Comparison of ENCODE assay signal across 19 cellular contexts in genomic region chr6:44681782-44682181, GRCh38.
DNase-seq lines count a peak whose midpoint lies in the region.
"Had no signal": no experiment of that assay in that cellular context is flagged by ENCODE, and none has a peak within 500 bp of the region (broad histone marks: within the 10 kb centered on the region; RNA-seq: fewer than 3 reads in every experiment).

No MANE protein-coding gene starts in this region.

- CTCF ChIA-PET in activated CD4-positive, alpha-beta memory T cell treated with anti-CD3 and anti-CD28 coated beads, Interleukin-2, amount 10 ng/mL, durations not matched to agents 7 days and 5 days (lab: Charles Lee) = no interaction called here

- H3K4me3 ChIP-seq in H7 (ENCODE audit: insufficient read depth, low read depth, low read length) = no peak overlapping the region
- H3K4me3 ChIP-seq: hepatocyte, skin epidermis, tibial artery had no signal

- H3K27me3 ChIP-seq in H7 (ENCODE audit: control insufficient read depth, insufficient read depth, low read length) = no peaks in the 10 kb centered on the region
- H3K27me3 ChIP-seq: hepatocyte, tibial artery had no signal

- no peaks in the 10 kb centered on the region for H3K27me3 Mint-ChIP-seq in activated CD4-positive, alpha-beta memory T cell treated with anti-CD3 and anti-CD28 coated beads, Interleukin-2, amount 10 ng/mL, durations not matched to agents 7 days and 5 days
- H3K27me3 Mint-ChIP-seq: stimulated activated naive CD8-positive, alpha-beta T cell treated with anti-CD3 and anti-CD28 coated beads, Interleukin-15, Interleukin-2, amounts not matched to agents 100 ng/mL and 50 ng/mL, for 24 hours had no signal

- H3K27ac Mint-ChIP-seq in activated CD4-positive, alpha-beta memory T cell treated with anti-CD3 and anti-CD28 coated beads, Interleukin-2, amount 10 ng/mL, durations not matched to agents 7 days and 5 days = no peak overlapping the region
- H3K27ac Mint-ChIP-seq: activated naive CD8-positive, alpha-beta T cell treated with anti-CD3 and anti-CD28 coated beads, Interleukin-2, amount 10 ng/mL, durations not matched to agents 7 days and 5 days; activated T-helper 2 cell treated with anti-CD3 and anti-CD28 coated beads, Interferon-gamma antibody, Interleukin-2, Interleukin-4, amounts not matched to agents 10 μg/mL and 5 μg/mL and 100 μg/mL, durations not matched to agents 14 hours and 24 hours and 36 hours; dendritic cell treated with granulocyte-macrophage colony-stimulating factor and Interleukin-4, amounts not matched to agents 40 ng/mL and 50 ng/mL, for 4 days; stimulated activated naive CD8-positive, alpha-beta T cell treated with anti-CD3 and anti-CD28 coated beads, Interleukin-15, Interleukin-2, amounts not matched to agents 100 ng/mL and 50 ng/mL, for 24 hours had no signal

- no peaks in the 10 kb centered on the region for H3K36me3 Mint-ChIP-seq in activated CD4-positive, alpha-beta memory T cell treated with anti-CD3 and anti-CD28 coated beads, Interleukin-2, amount 10 ng/mL, durations not matched to agents 7 days and 5 days (ENCODE audit: low read depth)
- H3K36me3 Mint-ChIP-seq: activated naive CD8-positive, alpha-beta T cell treated with anti-CD3 and anti-CD28 coated beads, Interleukin-2, amount 10 ng/mL, durations not matched to agents 7 days and 5 days had no signal

- H3K36me3 ChIP-seq in H7 (replicated peaks; ENCODE audit: control insufficient read depth, insufficient read depth, low read length) = no peaks in the 10 kb centered on the region
- H3K36me3 ChIP-seq: tibial artery had no signal

- H3K4me1 Mint-ChIP-seq in activated CD4-positive, alpha-beta memory T cell treated with anti-CD3 and anti-CD28 coated beads, Interleukin-2, amount 10 ng/mL, durations not matched to agents 7 days and 5 days = no peaks in the 10 kb centered on the region

- H3K4me3 Mint-ChIP-seq in activated CD4-positive, alpha-beta memory T cell treated with anti-CD3 and anti-CD28 coated beads, Interleukin-2, amount 10 ng/mL, durations not matched to agents 7 days and 5 days = no peak overlapping the region
- H3K4me3 Mint-ChIP-seq: activated naive CD8-positive, alpha-beta T cell treated with anti-CD3 and anti-CD28 coated beads, Interleukin-2, amount 10 ng/mL, durations not matched to agents 7 days and 5 days; dendritic cell treated with granulocyte-macrophage colony-stimulating factor and Interleukin-4, amounts not matched to agents 40 ng/mL and 50 ng/mL, for 4 days; stimulated activated naive CD8-positive, alpha-beta T cell treated with anti-CD3 and anti-CD28 coated beads, Interleukin-15, Interleukin-2, amounts not matched to agents 100 ng/mL and 50 ng/mL, for 24 hours had no signal

- peaks cover 4% of the 10 kb centered on the region for H3K9me3 Mint-ChIP-seq in activated CD4-positive, alpha-beta memory T cell treated with anti-CD3 and anti-CD28 coated beads, Interleukin-2, amount 10 ng/mL, durations not matched to agents 7 days and 5 days
- H3K9me3 Mint-ChIP-seq: stimulated activated naive CD8-positive, alpha-beta T cell treated with anti-CD3 and anti-CD28 coated beads, Interleukin-15, Interleukin-2, amounts not matched to agents 100 ng/mL and 50 ng/mL, for 24 hours had no signal

- POLR2A ChIA-PET in activated CD4-positive, alpha-beta memory T cell treated with anti-CD3 and anti-CD28 coated beads, Interleukin-2, amount 10 ng/mL, durations not matched to agents 7 days and 5 days (lab: Charles Lee) = no interaction called here

- DNase-seq in A172 (ENCODE audit: low spot score) (peak; percentile 47), M059J (ENCODE audit: low read depth) (peak; percentile 95), brain pericyte (ENCODE audit: low read depth, low spot score) (peak; percentile 45), myocyte (ENCODE audit: low read depth) (peak; percentile 98), HT-29 (ENCODE audit: low spot score) (no peak), H7 (no peak), NCI-H774 (lab: John Stamatoyannopoulos, UW) (no peak)
- DNase-seq in activated CD4-positive, alpha-beta memory T cell treated with anti-CD3 and anti-CD28 coated beads, Interleukin-2, amount 10 ng/mL, durations not matched to agents 7 days and 5 days = no peak
- DNase-seq: activated naive CD8-positive, alpha-beta T cell treated with anti-CD3 and anti-CD28 coated beads, Interleukin-2, amount 10 ng/mL, durations not matched to agents 7 days and 5 days; Karpas-422; NCI-H1092 treated with DMSO at 0.1 percent for 48 hours; NCI-H2081; stimulated activated CD4-positive, alpha-beta T cell treated with anti-CD3 and anti-CD28 coated beads, Interleukin-2, amount 100 ng/mL, for 48 hours; tibial artery had no signal

Comparison
In these comparisons a context has a peak if more than half of its experiments do, and no peak if none do; other contexts are left out.
1. DNase-seq: peak in A172 (single experiment), M059J (single experiment), brain pericyte (single experiment) and myocyte (single experiment); none in activated CD4-positive, alpha-beta memory T cell treated with anti-CD3 and anti-CD28 coated beads, Interleukin-2, amount 10 ng/mL, durations not matched to agents 7 days and 5 days (single experiment), HT-29 (single experiment), H7 (single experiment) and NCI-H774 (single experiment).